In the genomic region with DNA sequence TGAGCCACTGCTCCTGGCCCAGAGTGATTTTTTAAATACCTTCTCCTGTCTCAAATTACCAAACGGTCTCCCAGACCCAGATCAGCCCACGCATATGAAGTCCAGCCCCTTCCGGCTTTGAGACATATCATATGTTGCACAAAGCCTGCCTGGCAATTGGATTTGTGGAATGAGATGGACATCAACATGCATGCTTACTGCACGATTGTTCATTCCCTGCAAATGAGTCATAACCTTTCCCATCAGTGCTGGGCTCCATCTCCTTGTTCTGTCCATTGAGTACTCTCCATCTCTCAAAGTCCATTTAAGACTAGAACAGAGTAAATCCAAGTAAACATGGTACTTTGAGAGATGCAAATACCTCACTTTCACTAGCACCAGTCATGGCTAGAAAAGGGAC, we compare ENCODE assay signal across 15 cellular contexts.
DNase-seq lines count a peak whose midpoint lies in the region; ATAC-seq, FAIRE-seq and TF ChIP-seq lines count a peak whose summit lies in the region.
"Had no signal": no experiment of that assay in that cellular context is flagged by ENCODE, and none has a peak within 500 bp of the region (broad histone marks: within the 10 kb centered on the region; RNA-seq: fewer than 3 reads in every experiment).

No MANE protein-coding gene starts in this region.

- H3K4me1 ChIP-seq in mucosa of descending colon (ENCODE audit: low read depth): no peaks in the 10 kb centered on the region

- TF ChIP-seq CTCF in AG09309 (IDR thresholded peaks at IDR 0.05; ENCODE audit: control insufficient read depth, insufficient read depth, low read depth, low read length, missing control alignments) (no peak), mucosa of descending colon (IDR thresholded peaks at IDR 0.05) (no peak)

- H3K9me3 ChIP-seq in mucosa of descending colon: no peaks in the 10 kb centered on the region

- peak; percentile 32 for ATAC-seq in mucosa of descending colon
- no peak for ATAC-seq in GM21381 (IDR thresholded peaks at IDR 0.05; ENCODE audit: unreplicated experiment)
- no peak for ATAC-seq in GM18870 (IDR thresholded peaks at IDR 0.05; ENCODE audit: unreplicated experiment)
- ATAC-seq: T-cell had no signal

- DNase-seq in AG09309 (ENCODE audit: low read depth) (peak; percentile 95), HTR-8/SVneo (ENCODE audit: insufficient read length, low spot score) (peak; percentile 45), dedifferentiated amniotic fluid mesenchymal stem cell (ENCODE audit: extremely low spot score) (peak; percentile 89), mucosa of descending colon (peak in 1 of 3 donors; percentile 14), NCI-H146 (lab: John Stamatoyannopoulos, UW) (no peak), NCI-H2081 treated with DMSO at 0.1 percent for 48 hours (lab: John Stamatoyannopoulos, UW) (no peak)
- DNase-seq: activated CD4-positive, alpha-beta T cell treated with anti-CD3 and anti-CD28 coated beads, Interleukin-2, amount 50 U/mL, for 4 hours; activated naive CD4-positive, alpha-beta T cell treated with anti-CD3 and anti-CD28 coated beads for 36 hours; CD4-positive, CD25-positive, alpha-beta regulatory T cell; effector CD4-positive, alpha-beta T cell; NK-92 treated with Interleukin-12 subunit alpha and Interleukin-12 subunit beta, amount 100 ng/mL, for 24 hours; stimulated activated CD4-positive, alpha-beta T cell treated with anti-CD3 and anti-CD28 coated beads, Interleukin-1b, Interleukin-23, amount 100 ng/mL, for 48 hours; T-cell had no signal

- no peaks in the 10 kb centered on the region for H3K36me3 ChIP-seq in mucosa of descending colon (ENCODE audit: low read depth)

- intact Hi-C loops in mucosa of descending colon (cut with DNase I, micrococcal nuclease): no loop called here

- H3K4me3 ChIP-seq in AG09309 (ENCODE audit: control insufficient read depth, low read depth, low read length): no peak overlapping the region
- no peak overlapping the region for H3K4me3 ChIP-seq in mucosa of descending colon

- FAIRE-seq in HTR-8/SVneo (lab: Jason Lieb, UNC): peak; percentile 89

Comparison
In these comparisons a context has a peak if more than half of its experiments do, and no peak if none do; other contexts are left out.
1. DNase-seq: peak in AG09309 (single experiment), HTR-8/SVneo (single experiment) and dedifferentiated amniotic fluid mesenchymal stem cell (single experiment); none in NCI-H146 (single experiment) and NCI-H2081 treated with DMSO at 0.1 percent for 48 hours (single experiment).